1 cellular context compared by ENCODE assay signal in genomic region chr18:62839874-62840713, GRCh38.
TF ChIP-seq lines count a peak whose summit lies in the region.

No MANE protein-coding gene starts in this region.

TF ChIP-seq in IMR-90, 13 proteins besides CTCF, POLR2A, EP300 and RAD21 (continued from another document):
- TF ChIP-seq CEBPB (IDR thresholded peaks at IDR 0.05; ENCODE audit: low read depth, low read length) (0 out of 2 replicates have a peak, but pooled peaks have one; percentile 25), ELK1 (IDR thresholded peaks at IDR 0.05; ENCODE audit: borderline replicate concordance, low read depth, low read length) (no peak), CHD1 (IDR thresholded peaks at IDR 0.05; ENCODE audit: low read depth, low read length) (no peak)
